6 cellular contexts compared by ENCODE assay signal in genomic region chr6:30914854-30915590, GRCh38. TPM values are rescaled to one million over a fixed set of nuclear protein-coding genes. Genes with fewer than 3 reads are reported as not detected.
DNase-seq lines count a peak whose midpoint lies in the region; ATAC-seq and TF ChIP-seq lines count a peak whose summit lies in the region.

No MANE protein-coding gene starts in this region.

- dilution Hi-C loops in mammary epithelial cell (cut with HindIII; ENCODE audit: low sequenced_read_pairs), result loop anchor here (5.0 kb wide), 3 partner anchors 42 to 157 kb away; no protein-coding TSS in a partner anchor

- intact Hi-C loops in mammary epithelial cell (cut with micrococcal nuclease), result loop anchor here (1.0 to 2.0 kb wide), 12 partner anchors 27 to 278 kb away; partner anchors contain the start of gene FLOT1

- H3K23ac ChIP-seq in neuronal stem cell (ENCODE audit: low read depth, low read length, poor library complexity), result no peak overlapping the region

- no peak overlapping the region for H4K8ac ChIP-seq in neuronal stem cell (ENCODE audit: low read depth, low read length)

- ATAC-seq in HG03095 (IDR thresholded peaks at IDR 0.05; ENCODE audit: unreplicated experiment), result no peak

- no peak for TF ChIP-seq CTCF in KMS-11 (conservative IDR thresholded peaks at IDR 0.05; ENCODE audit: low read depth, low read length)
- TF ChIP-seq CTCF in mammary epithelial cell (conservative IDR thresholded peaks at IDR 0.05 in 1 of 2, IDR thresholded peaks at IDR 0.05 in 1 of 2; ENCODE audit: extremely low read depth in 1 of 2, insufficient read depth in 1 of 2, low read depth in 1 of 2, low read length in 2 of 2), result no peak

- no TSS peak for BruUV-seq in mammary epithelial cell (replicated peaks; lab: Mats Ljungman, UMichigan)

- no peak overlapping the region for H4K91ac ChIP-seq in neuronal stem cell (ENCODE audit: low read depth, low read length, poor library complexity)

- 39% methylated on average over 17 of the region's 17 CpGs for WGBS in mammary epithelial cell (ENCODE audit: low coverage, missing lambda C conversion rate)
- no CpG with 5 or more reads among the region's 17 CpGs for WGBS in neuronal stem cell (ENCODE audit: extremely low coverage in 2 of 2, insufficient read length in 2 of 2, insufficient replicate concordance in 1 of 2), 2 donors

- H2AFZ ChIP-seq in KMS-11 (ENCODE audit: low read depth) (peak overlapping the region; percentile 70), mammary epithelial cell (ENCODE audit: low read depth, low read length) (peak overlapping the region; percentile 62), neuronal stem cell (ENCODE audit: low read length) (peak overlapping the region; percentile 87)

- H3K79me2 ChIP-seq in KMS-11 (ENCODE audit: insufficient read depth, low read depth) (no peaks in the 10 kb centered on the region), mammary epithelial cell (ENCODE audit: insufficient read depth, low read length) (no peaks in the 10 kb centered on the region)

- H3K27ac ChIP-seq in KMS-11 (peak overlapping the region; percentile 43), mammary epithelial cell (ENCODE audit: insufficient read depth, low read depth, low read length) (peak overlapping the region; percentile 55), neuronal stem cell (replicated peaks; ENCODE audit: low read length) (peak overlapping the region; percentile 14)

- H3K36me3 ChIP-seq in KMS-11 (ENCODE audit: insufficient read depth) (no peaks in the 10 kb centered on the region), mammary epithelial cell (ENCODE audit: insufficient read depth, low read length) (peaks cover 17% of the 10 kb centered on the region), neuronal stem cell (replicated peaks in 1 of 2; ENCODE audit: control insufficient read depth in 2 of 2, insufficient read depth in 2 of 2, low read length in 2 of 2) (peaks cover 39 to 73% of the 10 kb centered on the region in 2 donors)

- H2AK5ac ChIP-seq in neuronal stem cell (ENCODE audit: low read depth, low read length), result peak overlapping the region; percentile 67

- in situ Hi-C loops in mammary epithelial cell (cut with MboI; ENCODE audit: low sequenced_read_pairs in 2 of 2), result loop anchor here (5.0 kb wide), 1 partner anchor 162 kb away; no protein-coding TSS in a partner anchor

- H3K4me3 ChIP-seq in KMS-11 (IDR thresholded peaks at IDR 0.05; ENCODE audit: insufficient read depth, low read depth, low read length) (peak overlapping the region; percentile 40), mammary epithelial cell (replicated peaks in 1 of 3; ENCODE audit: insufficient read depth in 1 of 3, low read depth in 2 of 3, low read length in 3 of 3) (peak overlapping the region; percentile 23 to 65 (median 50)), neuronal stem cell (ENCODE audit: low read length in 2 of 2) (peak overlapping the region; percentile 56 to 81)

- no peak overlapping the region for H3K14ac ChIP-seq in neuronal stem cell (ENCODE audit: low read length)

- H3K27me3 ChIP-seq in KMS-11 (ENCODE audit: insufficient read depth, low read depth) (no peaks in the 10 kb centered on the region), mammary epithelial cell (ENCODE audit: insufficient read depth, low read length) (no peaks in the 10 kb centered on the region), neuronal stem cell (ENCODE audit: control insufficient read depth in 3 of 3, insufficient read depth in 3 of 3, low read depth in 1 of 3, low read length in 3 of 3) (no peaks in the 10 kb centered on the region)

- CTCF ChIA-PET in mammary epithelial cell (lab: Charles Lee; ENCODE audit: low non-redundant PET), result interaction anchor here (0.7 to 3.6 kb wide), 5 partner anchors 19 to 215 kb away, joined by 3 to 42 read pairs (median 3); no protein-coding TSS in a partner anchor

- H3K9me3 ChIP-seq in mammary epithelial cell (replicated peaks; ENCODE audit: insufficient read depth, low read length) (no peaks in the 10 kb centered on the region), neuronal stem cell (replicated peaks in 1 of 2; ENCODE audit: control insufficient read depth in 2 of 2, insufficient read depth in 1 of 2, low read depth in 1 of 2, low read length in 2 of 2) (no peaks in the 10 kb centered on the region)

- H3K4ac ChIP-seq in neuronal stem cell (ENCODE audit: low read length), result no peak overlapping the region

- H2BK15ac ChIP-seq in neuronal stem cell (ENCODE audit: low read length), result no peak overlapping the region

- H3K4me1 ChIP-seq in KMS-11 (ENCODE audit: low read depth, poor library complexity, severe bottlenecking), result peaks cover 17% of the 10 kb centered on the region
- peaks cover 25% of the 10 kb centered on the region for H3K4me1 ChIP-seq in mammary epithelial cell (ENCODE audit: insufficient read depth, low read length)
- H3K4me1 ChIP-seq in neuronal stem cell (ENCODE audit: control insufficient read depth in 2 of 2, insufficient read depth in 1 of 2, low read depth in 1 of 2, low read length in 2 of 2), result peaks cover 5 to 13% of the 10 kb centered on the region in 2 donors

- H4K20me1 ChIP-seq in KMS-11 (ENCODE audit: insufficient read depth), result no peaks in the 10 kb centered on the region
- no peaks in the 10 kb centered on the region for H4K20me1 ChIP-seq in mammary epithelial cell (ENCODE audit: insufficient read depth, low read length)

- H3K79me1 ChIP-seq in neuronal stem cell (ENCODE audit: low read depth, low read length), result no peaks in the 10 kb centered on the region

- no peak overlapping the region for H2BK12ac ChIP-seq in neuronal stem cell (ENCODE audit: low read length)

- H2BK5ac ChIP-seq in neuronal stem cell (ENCODE audit: low read length), result no peak overlapping the region

- DNase-seq in mammary epithelial cell (no peak), neuronal stem cell (ENCODE audit: low spot score) (no peak), T-helper 9 cell (no peak), NCI-H1092 (lab: John Stamatoyannopoulos, UW) (no peak)

- H3K9ac ChIP-seq in KMS-11, result peak overlapping the region; percentile 72
- peak overlapping the region; percentile 68 for H3K9ac ChIP-seq in mammary epithelial cell (ENCODE audit: insufficient read depth, low read length)
- no peak overlapping the region for H3K9ac ChIP-seq in neuronal stem cell (ENCODE audit: low read depth, low read length, poor library complexity)

- no peak overlapping the region for H2BK120ac ChIP-seq in neuronal stem cell (ENCODE audit: low read depth, low read length)

- H3K4me2 ChIP-seq in KMS-11, result peak overlapping the region; percentile 98
- peak overlapping the region; percentile 77 for H3K4me2 ChIP-seq in mammary epithelial cell (ENCODE audit: insufficient read depth, low read depth, low read length)
- peak overlapping the region; percentile 94 for H3K4me2 ChIP-seq in neuronal stem cell (ENCODE audit: insufficient read depth, low read length, poor library complexity, severe bottlenecking)

- no peak overlapping the region for H3K18ac ChIP-seq in neuronal stem cell (ENCODE audit: low read length)

RNA-seq across cellular contexts. Expression of gene VARS2, which starts 1.0 kb away (rescaled TPM):
- 10 to 100 TPM; 17.7 to 25.7 TPM for total RNA-seq in mammary epithelial cell
- polyA plus RNA-seq in mammary epithelial cell, result 23.6 TPM
- polyA minus RNA-seq in mammary epithelial cell, result 24.7 TPM
- 25.0 TPM for polyA plus RNA-seq in neuronal stem cell (2013, experiment 1 of 2)
- 24.8 TPM for polyA plus RNA-seq in neuronal stem cell (2013, experiment 2 of 2)

RNA-seq across cellular contexts. Expression of gene GTF2H4, which starts 7.0 kb away (rescaled TPM):
- total RNA-seq in mammary epithelial cell, result 10 to 100 TPM; 17.0 to 41.1 TPM
- 28.8 TPM for polyA plus RNA-seq in mammary epithelial cell
- 22.1 TPM for polyA minus RNA-seq in mammary epithelial cell
- 54.0 TPM for polyA plus RNA-seq in neuronal stem cell (2013, experiment 1 of 2)
- polyA plus RNA-seq in neuronal stem cell (2013, experiment 2 of 2), result 54.9 TPM

RNA-seq across cellular contexts. Expression of gene SFTA2, which starts 16.9 kb away (rescaled TPM):
- not detected for total RNA-seq in mammary epithelial cell
- polyA plus RNA-seq in mammary epithelial cell, result not detected
- not detected for polyA minus RNA-seq in mammary epithelial cell
- polyA plus RNA-seq in neuronal stem cell (2013, experiment 1 of 2), result not detected
- not detected for polyA plus RNA-seq in neuronal stem cell (2013, experiment 2 of 2)

RNA-seq across cellular contexts. Expression of gene MUCL3, which starts 25.8 kb away (rescaled TPM):
- total RNA-seq in mammary epithelial cell, result not detected
- polyA plus RNA-seq in mammary epithelial cell, result 0.03 TPM
- polyA minus RNA-seq in mammary epithelial cell, result not detected
- polyA plus RNA-seq in neuronal stem cell (2013, experiment 1 of 2), result 0.29 TPM
- 0.24 TPM for polyA plus RNA-seq in neuronal stem cell (2013, experiment 2 of 2)

RNA-seq across cellular contexts. Expression of gene DDR1, which starts 30.7 kb away (rescaled TPM):
- 100 to 1,000 TPM; 192 to 315 TPM for total RNA-seq in mammary epithelial cell
- 130 TPM for polyA plus RNA-seq in mammary epithelial cell
- 239 TPM for polyA minus RNA-seq in mammary epithelial cell
- 144 TPM for polyA plus RNA-seq in neuronal stem cell (2013, experiment 1 of 2)
- 140 TPM for polyA plus RNA-seq in neuronal stem cell (2013, experiment 2 of 2)
